Comparison of ENCODE assay signal across 23 cellular contexts in genomic region chr9:90127923-90128322, GRCh38.
"Had no signal": no experiment of that assay in that cellular context is flagged by ENCODE, and none has a peak within 500 bp of the region (broad histone marks: within the 10 kb centered on the region; RNA-seq: fewer than 3 reads in every experiment).

No MANE protein-coding gene starts in this region.

- ATAC-seq: effector memory CD8-positive, alpha-beta T cell; left colon; sciatic nerve; stimulated activated effector memory CD8-positive, alpha-beta T cell treated with anti-CD3 and anti-CD28 coated beads, Interleukin-12 subunit alpha, Interleukin-12 subunit beta, amount 100 ng/mL, for 72 hours had no signal

- H3K27me3 ChIP-seq: ovary, thyroid gland, vagina had no signal

- H3K9me3 Mint-ChIP-seq: effector memory CD8-positive, alpha-beta T cell; natural killer cell had no signal

- H3K9me3 ChIP-seq: ovary, thyroid gland, vagina had no signal

- H3K4me1 Mint-ChIP-seq: memory B cell; natural killer cell; stimulated activated effector memory CD8-positive, alpha-beta T cell treated with anti-CD3 and anti-CD28 coated beads, Interleukin-12 subunit alpha, Interleukin-12 subunit beta, amount 100 ng/mL, for 72 hours had no signal

- H3K27ac ChIP-seq: esophagus squamous epithelium, ovary, stomach, thyroid gland, vagina had no signal

- DNase-seq: cortex of kidney; effector memory CD8-positive, alpha-beta T cell; erythroblast; esophagus squamous epithelium; head of caudate nucleus; hippocampal formation; left colon; natural killer cell; occipital lobe; ovary; stimulated activated CD4-positive, alpha-beta T cell treated with anti-CD3 and anti-CD28 coated beads, Interleukin-12 subunit alpha, Interleukin-12 subunit beta, amount 100 ng/mL, for 4 hours; stimulated activated CD4-positive, alpha-beta T cell treated with anti-CD3 and anti-CD28 coated beads, Interleukin-1b, Interleukin-23, amount 100 ng/mL, for 48 hours; stimulated activated CD4-positive, alpha-beta T cell treated with anti-CD3 and anti-CD28 coated beads, Interleukin-4, amount 100 ng/mL, for 1 hour; stimulated activated naive CD4-positive, alpha-beta T cell treated with Interleukin-2 at 50 U/mL for 16 hours; stomach; thyroid gland; trophoblast cell had no signal

- H3K36me3 Mint-ChIP-seq: memory B cell; stimulated activated effector memory CD8-positive, alpha-beta T cell treated with anti-CD3 and anti-CD28 coated beads, Interleukin-12 subunit alpha, Interleukin-12 subunit beta, amount 100 ng/mL, for 72 hours had no signal

- H3K4me1 ChIP-seq: esophagus squamous epithelium, stomach, thyroid gland, vagina had no signal

- H3K36me3 ChIP-seq: esophagus squamous epithelium, ovary, stomach, thyroid gland, vagina had no signal

- H3K4me3 Mint-ChIP-seq: effector memory CD8-positive, alpha-beta T cell; memory B cell; natural killer cell; stimulated activated effector memory CD8-positive, alpha-beta T cell treated with anti-CD3 and anti-CD28 coated beads, Interleukin-12 subunit alpha, Interleukin-12 subunit beta, amount 100 ng/mL, for 72 hours had no signal

- H3K27ac Mint-ChIP-seq: effector memory CD8-positive, alpha-beta T cell; memory B cell; natural killer cell; stimulated activated effector memory CD8-positive, alpha-beta T cell treated with anti-CD3 and anti-CD28 coated beads, Interleukin-12 subunit alpha, Interleukin-12 subunit beta, amount 100 ng/mL, for 72 hours had no signal

- H3K4me3 ChIP-seq: esophagus squamous epithelium, lung, ovary, smooth muscle cell, stomach, thyroid gland, vagina had no signal
